18 cellular contexts compared by ENCODE assay signal in genomic region chr10:31000071-31000787, GRCh38. TPM values are rescaled to one million over a fixed set of nuclear protein-coding genes. Genes with fewer than 3 reads are reported as not detected.
A peak's percentile ranks its signal among the peaks of the same experiment; 100 is the strongest.
DNase-seq lines count a peak whose midpoint lies in the region; ATAC-seq, FAIRE-seq and TF ChIP-seq lines count a peak whose summit lies in the region.
"Had no signal": no experiment of that assay in that cellular context is flagged by ENCODE, and none has a peak within 500 bp of the region (broad histone marks: within the 10 kb centered on the region; RNA-seq: fewer than 3 reads in every experiment).

No MANE protein-coding gene starts in this region.

- no TSS peak for BruUV-seq in endothelial cell of umbilical vein (replicated peaks; lab: Mats Ljungman, UMichigan)

- peaks cover 28 to 53% (median 48%) of the 10 kb centered on the region in 7 donors for H3K4me1 Mint-ChIP-seq in naive thymus-derived CD4-positive, alpha-beta T cell

- POLR2A ChIA-PET in A549 (lab: Yijun Ruan, JAX), result no interaction called here
- POLR2A ChIA-PET in endothelial cell of umbilical vein (lab: Charles Lee), result interaction anchor here (1.7 kb wide), 2 partner anchors 14 to 188 kb away, joined by 6 read pairs; no protein-coding TSS in a partner anchor
- POLR2A ChIA-PET in naive thymus-derived CD4-positive, alpha-beta T cell (lab: Charles Lee), result no interaction called here

- H3K27me3 ChIP-seq in endothelial cell of umbilical vein (ENCODE audit: control insufficient read depth in 2 of 2, insufficient read depth in 2 of 2, low read length in 2 of 2) (no peaks in the 10 kb centered on the region), ovary (no peaks in the 10 kb centered on the region)
- no peaks in the 10 kb centered on the region for H3K27me3 ChIP-seq in naive thymus-derived CD4-positive, alpha-beta T cell (ENCODE audit: control insufficient read depth in 2 of 2, insufficient read depth in 2 of 2, low read length in 2 of 2)
- H3K27me3 ChIP-seq: uterus had no signal

- peak overlapping the region; percentile 41; the same call in 2 of the 3 replicates for H3K4me2 ChIP-seq in A549
- H3K4me2 ChIP-seq in endothelial cell of umbilical vein (ENCODE audit: insufficient read depth, low read length), result peak overlapping the region; percentile 98

- TF ChIP-seq POLR2A in A549 (IDR thresholded peaks at IDR 0.05; ENCODE audit: low read length) (no peak), endothelial cell of umbilical vein (IDR thresholded peaks at IDR 0.05; ENCODE audit: low read depth, low read length) (no peak), ovary (IDR thresholded peaks at IDR 0.05) (no peak)

- H3K27ac ChIP-seq in A549 (no peak overlapping the region), endothelial cell of umbilical vein (ENCODE audit: insufficient read depth, low read depth, low read length) (peak overlapping the region; percentile 99), ovary (no peak overlapping the region)
- H3K27ac ChIP-seq in naive thymus-derived CD4-positive, alpha-beta T cell (ENCODE audit: low read depth, low read length), result no peak overlapping the region
- H3K27ac ChIP-seq: uterus had no signal

- FAIRE-seq in A549 (lab: Jason Lieb, UNC) (no peak), endothelial cell of umbilical vein (lab: Jason Lieb, UNC) (no peak)
- FAIRE-seq: H1, kidney had no signal

- H3K27me3 Mint-ChIP-seq in naive thymus-derived CD4-positive, alpha-beta T cell, result no peaks in the 10 kb centered on the region
- H3K27me3 Mint-ChIP-seq: activated naive CD4-positive, alpha-beta T cell treated with anti-CD3 and anti-CD28 coated beads, Interleukin-2, amount 50 U/mL, for 24 hours; central memory CD8-positive, alpha-beta T cell had no signal

- intact Hi-C loops in endothelial cell of umbilical vein (cut with micrococcal nuclease), result loop anchor here (5.0 to 10.0 kb wide), 2 partner anchors 52 to 135 kb away; no protein-coding TSS in a partner anchor
- intact Hi-C loops in naive thymus-derived CD4-positive, alpha-beta T cell (cut with micrococcal nuclease), result no loop called here
- intact Hi-C loops in ovary (cut with DNase I), result no loop called here

- DNase-seq in A549 (ENCODE audit: low read depth in 1 of 2, low spot score in 1 of 2) (peak in 1 of 2 experiments; percentile 21), HK-2 (ENCODE audit: unreplicated experiment) (peak; percentile 28), endothelial cell of umbilical vein (ENCODE audit: low read depth, low spot score) (no peak), hippocampal formation (lab: John Stamatoyannopoulos, UW) (no peak), ovary (no peak), SKM-1 treated with dmso at 0.1 percent for 144 hours (lab: John Stamatoyannopoulos, UW; ENCODE audit: unreplicated experiment) (no peak), ureter (ENCODE audit: low spot score) (no peak)
- no peak for DNase-seq in naive thymus-derived CD4-positive, alpha-beta T cell
- DNase-seq: activated CD8-positive, alpha-beta memory T cell treated with anti-CD3 and anti-CD28 coated beads, Interleukin-2, amount 50 U/mL, for 48 hours; glutamatergic neuron; kidney; NCI-H1930; NCI-H526; stimulated activated CD4-positive, alpha-beta T cell treated with anti-CD3 and anti-CD28 coated beads, Interleukin-4, amount 100 ng/mL, for 24 hours; uterus had no signal

- H3K36me3 Mint-ChIP-seq in naive thymus-derived CD4-positive, alpha-beta T cell, result peaks cover 0 to 26% (median 5%) of the 10 kb centered on the region in 5 donors

- H3K9ac ChIP-seq in endothelial cell of umbilical vein (replicated peaks; ENCODE audit: extremely low read depth, insufficient read depth, low read length), result no peak overlapping the region

- no peaks in the 10 kb centered on the region for H3K9me1 ChIP-seq in endothelial cell of umbilical vein (replicated peaks; ENCODE audit: control insufficient read depth, extremely low read depth, insufficient read depth, low read length)

- no peak overlapping the region for H3K4me3 Mint-ChIP-seq in naive thymus-derived CD4-positive, alpha-beta T cell

- no peaks in the 10 kb centered on the region for H3K36me3 ChIP-seq in endothelial cell of umbilical vein (ENCODE audit: control insufficient read depth in 2 of 2, extremely low read depth in 1 of 2, insufficient read depth in 2 of 2, low read length in 2 of 2)
- no peaks in the 10 kb centered on the region for H3K36me3 ChIP-seq in naive thymus-derived CD4-positive, alpha-beta T cell (ENCODE audit: control insufficient read depth in 2 of 3, insufficient read depth in 3 of 3, low read length in 3 of 3)
- H3K36me3 ChIP-seq in ovary, result no peaks in the 10 kb centered on the region
- H3K36me3 ChIP-seq: uterus had no signal

- H3K4me1 ChIP-seq in A549 (peaks cover 38% of the 10 kb centered on the region), endothelial cell of umbilical vein (ENCODE audit: control insufficient read depth, extremely low read depth, insufficient read depth, low read length) (peaks cover 78% of the 10 kb centered on the region), ovary (ENCODE audit: insufficient read depth) (peaks cover 3% of the 10 kb centered on the region)
- H3K4me1 ChIP-seq in naive thymus-derived CD4-positive, alpha-beta T cell (ENCODE audit: control insufficient read depth in 2 of 2, insufficient read depth in 2 of 2, low read length in 2 of 2), result peaks cover 6 to 7% of the 10 kb centered on the region in 2 donors
- H3K4me1 ChIP-seq: uterus had no signal

- TF ChIP-seq CTCF in A549 (IDR thresholded peaks at IDR 0.05) (no peak), endothelial cell of umbilical vein (IDR thresholded peaks at IDR 0.05; ENCODE audit: extremely low read depth in 1 of 2, insufficient read depth in 1 of 2, low read depth in 1 of 2, low read length in 2 of 2) (no peak), ovary (IDR thresholded peaks at IDR 0.05) (no peak)

- dilution Hi-C loops in endothelial cell of umbilical vein (cut with MboI; ENCODE audit: extremely low pct_ligation_motif_present, low sequenced_read_pairs), result no loop called here

- no peaks in the 10 kb centered on the region for H4K20me1 ChIP-seq in endothelial cell of umbilical vein (replicated peaks; ENCODE audit: control insufficient read depth, extremely low read depth, insufficient read depth, low read length)

- peaks cover 5% of the 10 kb centered on the region; the same call in 2 of the 3 replicates for H3K9me3 ChIP-seq in A549
- H3K9me3 ChIP-seq in endothelial cell of umbilical vein (replicated peaks; ENCODE audit: control insufficient read depth, insufficient read depth, low read length), result no peaks in the 10 kb centered on the region
- no peaks in the 10 kb centered on the region for H3K9me3 ChIP-seq in naive thymus-derived CD4-positive, alpha-beta T cell (ENCODE audit: control insufficient read depth in 2 of 3, low read length in 3 of 3)
- H3K9me3 ChIP-seq in ovary, result no peaks in the 10 kb centered on the region
- H3K9me3 ChIP-seq: uterus had no signal

- H3K9me3 Mint-ChIP-seq in naive thymus-derived CD4-positive, alpha-beta T cell, result peaks cover 0 to 9% (median 5%) of the 10 kb centered on the region in 11 donors
- H3K9me3 Mint-ChIP-seq: central memory CD8-positive, alpha-beta T cell had no signal

- WGBS in A549 (ENCODE audit: missing lambda C conversion rate), result 45% methylated on average over 3 of the region's 3 CpGs
- WGBS in ovary, 3 donors, result 91 to 93% (median 92%) methylated on average over 3 of the region's 3 CpGs

- peaks cover 21% of the 10 kb centered on the region for H3K79me2 ChIP-seq in endothelial cell of umbilical vein (ENCODE audit: control insufficient read depth, insufficient read depth, low read length)

- TF ChIP-seq EP300 in A549 (IDR thresholded peaks at IDR 0.05) (no peak), ovary (IDR thresholded peaks at IDR 0.05) (no peak)

- CTCF ChIA-PET in A549 (lab: Yijun Ruan, JAX) (no interaction called here), endothelial cell of umbilical vein (lab: Charles Lee) (interaction anchor here (0.9 to 2.2 kb wide), 8 partner anchors 11 to 248 kb away, joined by 3 to 12 read pairs (median 3); partner anchors contain the start of gene ZNF438)
- CTCF ChIA-PET in naive thymus-derived CD4-positive, alpha-beta T cell (lab: Charles Lee), result no interaction called here

- peak overlapping the region in 1 of 9 donors; percentile 14 for H3K27ac Mint-ChIP-seq in naive thymus-derived CD4-positive, alpha-beta T cell

- peak overlapping the region; percentile 17 for H2AFZ ChIP-seq in endothelial cell of umbilical vein (ENCODE audit: low read depth, low read length)

- TF ChIP-seq RAD21 in A549 (conservative IDR thresholded peaks at IDR 0.05 in 1 of 2, IDR thresholded peaks at IDR 0.05 in 1 of 2), result no peak

- no peak for ATAC-seq in A549
- ATAC-seq in naive thymus-derived CD4-positive, alpha-beta T cell, result peak; percentile 48

- H3K4me3 ChIP-seq in A549 (no peak overlapping the region), endothelial cell of umbilical vein (replicated peaks in 1 of 3; ENCODE audit: insufficient read depth in 1 of 3, low read depth in 1 of 3, low read length in 3 of 3) (no peak overlapping the region), ovary (no peak overlapping the region)
- no peak overlapping the region for H3K4me3 ChIP-seq in naive thymus-derived CD4-positive, alpha-beta T cell (ENCODE audit: low read length)
- H3K4me3 ChIP-seq: uterus had no signal

TF ChIP-seq in endothelial cell of umbilical vein, 7 proteins besides CTCF, POLR2A, EP300 and RAD21 (continues in another document):
- TF ChIP-seq JUN (IDR thresholded peaks at IDR 0.05; ENCODE audit: borderline replicate concordance, insufficient read depth, insufficient read length, low read depth), result no peak

RNA-seq across cellular contexts. Expression of gene ZNF438, which starts 31.4 kb away (rescaled TPM):
- polyA plus RNA-seq in A549 (2011; rRNA removed) (4.5 and 6.0 TPM in 2 replicates), A549 (2017; fragmentation: RNase III; extraction: RNeasy Plus Mini Kit Qiagen cat#74134 plus additional on column Dnase treatment) (2.2 to 2.6 TPM (median 2.5 TPM) in 3 replicates), endothelial cell of umbilical vein (7.2 and 7.5 TPM in 2 replicates), ovary (10 to 100 TPM in 1 of 2 donors, 1 to 10 TPM in 1; 7.1 to 12.7 TPM)
- polyA plus RNA-seq in A549 (2012; cell fraction: cytosol; rRNA removed), result 1.3 and 1.5 TPM in 2 replicates
- polyA plus RNA-seq in A549 (2012; cell fraction: nucleus; rRNA removed), result 1.1 and 1.8 TPM in 2 replicates
- polyA minus RNA-seq in A549 (2011; rRNA and poly(A)+ RNA removed), result 5.9 and 6.4 TPM in 2 replicates
- total RNA-seq in endothelial cell of umbilical vein (11.2 and 15.1 TPM in 2 replicates), ovary (10 to 100 TPM in 1 of 7 donors, 1 to 10 TPM in 6; 6.2 to 11.6 (median 6.9) TPM), ureter (11.2 TPM)
- polyA plus RNA-seq in endothelial cell of umbilical vein (2011; cell fraction: cytosol; rRNA removed), result 8.9 and 9.4 TPM in 2 replicates
- 16.9 and 17.5 TPM in 2 replicates for polyA plus RNA-seq in endothelial cell of umbilical vein (2011; cell fraction: nucleus; rRNA removed)
- 8.6 and 12.8 TPM in 2 replicates for polyA plus RNA-seq in endothelial cell of umbilical vein (2012)
- polyA minus RNA-seq in endothelial cell of umbilical vein, result 15.2 and 17.3 TPM in 2 replicates
- 1.1 TPM for polyA minus RNA-seq in endothelial cell of umbilical vein (2011; cell fraction: cytosol; rRNA and poly(A)+ RNA removed)
- 13.2 and 19.9 TPM in 2 replicates for polyA minus RNA-seq in endothelial cell of umbilical vein (2011; cell fraction: nucleus; rRNA and poly(A)+ RNA removed)
- 1 to 10 TPM; 3.9 to 5.8 (median 4.0) TPM for total RNA-seq in naive thymus-derived CD4-positive, alpha-beta T cell
- polyA plus RNA-seq in naive thymus-derived CD4-positive, alpha-beta T cell, result 1 to 10 TPM; 6.5 to 9.4 TPM
